ENCODE assay signal across 8 cellular contexts in the genomic region with DNA sequence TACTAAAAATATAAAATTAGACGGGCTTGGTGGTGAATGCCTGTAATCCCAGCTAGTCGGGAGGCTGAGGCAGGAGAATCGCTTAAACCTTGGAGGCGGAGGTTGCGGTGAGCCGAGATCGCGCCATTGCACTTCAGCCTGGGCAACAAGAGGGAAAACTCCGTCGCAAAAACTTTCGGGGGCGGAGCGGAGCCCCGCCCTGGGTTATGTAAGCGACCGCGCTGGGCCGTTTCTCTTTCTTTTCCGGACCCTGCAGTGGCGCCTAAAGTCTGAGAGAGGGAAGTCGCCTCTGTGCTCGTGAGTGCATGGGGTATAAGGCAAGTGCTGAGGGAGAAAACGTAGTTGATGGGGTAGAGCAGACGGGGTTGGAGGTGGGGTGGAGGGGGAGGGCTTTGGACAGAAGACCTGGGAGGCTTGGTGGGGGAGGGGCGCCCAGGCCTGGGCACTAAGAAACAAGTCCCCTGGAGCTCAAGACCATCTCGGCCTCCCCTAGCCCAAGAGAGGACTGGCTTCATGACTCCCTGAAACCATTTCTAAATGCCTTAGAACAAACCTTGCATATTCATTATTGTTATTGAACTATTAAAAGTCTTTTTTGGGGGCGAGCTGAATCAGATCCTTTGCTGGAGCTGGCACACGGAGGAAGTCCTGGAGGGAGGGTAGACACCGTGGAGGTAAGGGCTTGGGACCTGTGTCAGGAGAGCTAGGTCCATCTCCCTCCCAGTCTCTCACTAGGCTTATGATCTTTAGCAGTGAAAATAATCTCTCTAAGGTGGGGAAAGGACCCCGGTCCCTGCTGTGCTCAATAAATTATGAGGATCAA. TPM values are rescaled to one million over a fixed set of nuclear protein-coding genes. Genes with fewer than 3 reads are reported as not detected.
A peak's percentile ranks its signal among the peaks of the same experiment; 100 is the strongest.
DNase-seq lines count a peak whose midpoint lies in the region; ATAC-seq, FAIRE-seq and TF ChIP-seq lines count a peak whose summit lies in the region.

No MANE protein-coding gene starts in this region.

- H3K4me1 Mint-ChIP-seq in T-helper 1 cell treated with Interleukin-12 subunit alpha and Interleukin-12 subunit beta and Interleukin-4 antibody, amounts not matched to agents 30 μg/mL and 1 μg/mL, for 36 hours (ENCODE audit: low read depth): peaks cover 43% of the 10 kb centered on the region

- H3K27ac Mint-ChIP-seq in T-helper 1 cell treated with Interleukin-12 subunit alpha and Interleukin-12 subunit beta and Interleukin-4 antibody, amounts not matched to agents 30 μg/mL and 1 μg/mL, for 36 hours: peak overlapping the region; percentile 88

- peak overlapping the region; percentile 92 to 95 for H3K27ac ChIP-seq in ascending aorta

- ATAC-seq in HG03175 (IDR thresholded peaks at IDR 0.05; ENCODE audit: unreplicated experiment): peak; percentile 35

- FAIRE-seq in D721Med (lab: Jason Lieb, UNC): no peak

- H3K27me3 ChIP-seq in ascending aorta: no peaks in the 10 kb centered on the region
- H3K27me3 ChIP-seq in skeletal muscle satellite cell (ENCODE audit: control insufficient read depth, insufficient read depth, low read length): no peaks in the 10 kb centered on the region

- no peaks in the 10 kb centered on the region for H3K36me3 ChIP-seq in ascending aorta
- peaks cover under 1% of the 10 kb centered on the region for H3K36me3 ChIP-seq in skeletal muscle satellite cell (ENCODE audit: insufficient read depth, low read length)

- peak overlapping the region; percentile 92 for H3K4me3 Mint-ChIP-seq in T-helper 1 cell treated with Interleukin-12 subunit alpha and Interleukin-12 subunit beta and Interleukin-4 antibody, amounts not matched to agents 30 μg/mL and 1 μg/mL, for 36 hours

- H3K9me3 Mint-ChIP-seq in T-helper 1 cell treated with Interleukin-12 subunit alpha and Interleukin-12 subunit beta and Interleukin-4 antibody, amounts not matched to agents 30 μg/mL and 1 μg/mL, for 36 hours: no peaks in the 10 kb centered on the region

- TF ChIP-seq CTCF in ascending aorta (IDR thresholded peaks at IDR 0.05) (no peak), D721Med (IDR thresholded peaks at IDR 0.05; ENCODE audit: insufficient read depth, missing control alignments) (no peak)

- peak; percentile 78 for DNase-seq in EL
- peak in 1 of 2 donors; percentile 90 for DNase-seq in ascending aorta (ENCODE audit: low spot score in 2 of 2)
- DNase-seq in iPS DF 19.7 (ENCODE audit: low read depth, low spot score): peak; percentile 15
- no peak for DNase-seq in D721Med (ENCODE audit: insufficient read length, low spot score)
- no peak for DNase-seq in NCI-H1436 (lab: John Stamatoyannopoulos, UW)

- intact Hi-C loops in ascending aorta (cut with DNase I): loop anchor here (2.0 to 10.0 kb wide), 4 partner anchors 26 to 783 kb away; a partner anchor contains a TSS

- peaks cover 3% of the 10 kb centered on the region for H3K27me3 Mint-ChIP-seq in T-helper 1 cell treated with Interleukin-12 subunit alpha and Interleukin-12 subunit beta and Interleukin-4 antibody, amounts not matched to agents 30 μg/mL and 1 μg/mL, for 36 hours (ENCODE audit: low read depth)

- peak overlapping the region; percentile 90 for H3K9ac ChIP-seq in skeletal muscle satellite cell (ENCODE audit: low read depth, low read length)

- H3K4me1 ChIP-seq in ascending aorta (peaks cover 9 to 20% of the 10 kb centered on the region in 2 donors), skeletal muscle satellite cell (ENCODE audit: control insufficient read depth, insufficient read depth, low read length) (peaks cover 39% of the 10 kb centered on the region)

- peaks cover 6% of the 10 kb centered on the region for H3K36me3 Mint-ChIP-seq in T-helper 1 cell treated with Interleukin-12 subunit alpha and Interleukin-12 subunit beta and Interleukin-4 antibody, amounts not matched to agents 30 μg/mL and 1 μg/mL, for 36 hours (ENCODE audit: low read depth)

- H3K9me3 ChIP-seq in ascending aorta (no peaks in the 10 kb centered on the region), skeletal muscle satellite cell (replicated peaks; ENCODE audit: low read length) (no peaks in the 10 kb centered on the region)

- peak overlapping the region; percentile 68 to 76 for H3K4me3 ChIP-seq in ascending aorta
- peak overlapping the region; percentile 73 for H3K4me3 ChIP-seq in skeletal muscle satellite cell (ENCODE audit: low read length)

- H3K4me2 ChIP-seq in skeletal muscle satellite cell (ENCODE audit: low read length): peak overlapping the region; percentile 99

RNA-seq across cellular contexts. Expression of a gene that starts 2.7 kb away (rescaled TPM):
- total RNA-seq in ascending aorta: 19.2 TPM
- total RNA-seq in skeletal muscle satellite cell (2012; rRNA removed): 8.7 and 39.0 TPM in 2 replicates

RNA-seq across cellular contexts. Expression of a gene that starts 43.7 kb away (rescaled TPM):
- 1,833 TPM for total RNA-seq in ascending aorta
- 52.2 and 195 TPM in 2 replicates for total RNA-seq in skeletal muscle satellite cell (2012; rRNA removed)

Comparison
In these comparisons a context has a peak if more than half of its experiments do, and no peak if none do; other contexts are left out.
1. DNase-seq: peak in EL (single experiment) and iPS DF 19.7 (single experiment); none in D721Med (single experiment) and NCI-H1436 (single experiment).